ENCODE assay signal across 10 cellular contexts in the genomic region with DNA sequence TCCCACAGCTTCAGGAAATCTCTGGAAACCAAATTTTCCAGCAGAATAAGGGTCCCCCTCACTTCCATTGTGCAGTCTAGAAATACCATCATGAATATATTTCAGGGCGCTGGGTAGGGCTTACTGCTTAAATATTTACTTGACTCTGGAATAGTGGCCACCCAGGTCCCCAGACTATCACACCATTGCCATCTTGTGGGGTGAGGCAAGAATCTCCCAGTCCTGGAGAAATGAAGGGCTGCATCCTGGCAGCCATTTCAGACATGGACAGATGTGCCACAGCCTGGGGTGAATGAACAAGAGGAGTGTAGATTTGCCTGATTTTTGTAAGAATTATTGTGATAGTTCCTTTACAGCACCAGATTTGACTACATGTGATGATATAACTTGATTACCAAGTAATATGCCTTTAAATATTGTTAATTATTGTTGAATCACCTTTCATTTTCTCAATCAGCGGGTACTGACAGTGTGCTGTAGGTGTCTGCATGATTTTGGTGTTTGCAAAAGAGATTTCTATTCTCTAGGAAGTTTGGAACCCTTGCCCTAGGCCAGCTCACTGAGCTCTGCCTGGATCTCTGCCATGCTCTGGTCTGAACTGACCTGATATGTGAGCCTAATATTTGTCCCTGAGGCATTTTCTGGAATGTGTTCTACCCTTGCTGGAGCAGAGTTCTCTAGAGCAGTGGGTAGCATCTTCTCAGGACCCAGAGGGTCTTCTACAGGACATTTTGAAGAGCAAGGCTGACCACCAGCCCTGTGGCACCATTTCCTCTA.
DNase-seq lines count a peak whose midpoint lies in the region; ATAC-seq and TF ChIP-seq lines count a peak whose summit lies in the region.
"Had no signal": no experiment of that assay in that cellular context is flagged by ENCODE, and none has a peak within 500 bp of the region (broad histone marks: within the 10 kb centered on the region; RNA-seq: fewer than 3 reads in every experiment).

No MANE protein-coding gene starts in this region.

- H3K9ac ChIP-seq in neural progenitor cell, result no peak overlapping the region

- ATAC-seq in GM18868 (IDR thresholded peaks at IDR 0.05; ENCODE audit: unreplicated experiment), result peak; percentile 51
- no peak for ATAC-seq in stimulated activated naive CD8-positive, alpha-beta T cell treated with anti-CD3 and anti-CD28 coated beads, Interleukin-15, amount 100 ng/mL, for 72 hours
- ATAC-seq in activated T-helper 17 cell treated with anti-CD3 and anti-CD28 coated beads, Interleukin-2, amount 50 U/mL, for 72 hours (replicated peaks), result no peak

- H3K36me3 Mint-ChIP-seq in chondrocyte (ENCODE audit: low read depth) (no peaks in the 10 kb centered on the region), neural progenitor cell (no peaks in the 10 kb centered on the region)
- no peaks in the 10 kb centered on the region for H3K36me3 Mint-ChIP-seq in activated T-helper 17 cell treated with anti-CD3 and anti-CD28 coated beads, Interleukin-2, amount 50 U/mL, for 72 hours (ENCODE audit: low read depth)

- no peak for TF ChIP-seq POLR2A in esophagus muscularis mucosa (IDR thresholded peaks at IDR 0.05; ENCODE audit: low read depth)

- H3K27ac Mint-ChIP-seq in chondrocyte (ENCODE audit: unreplicated experiment), result no peak overlapping the region
- H3K27ac Mint-ChIP-seq in neural progenitor cell, result no peak overlapping the region
- no peak overlapping the region for H3K27ac Mint-ChIP-seq in stimulated activated naive CD8-positive, alpha-beta T cell treated with anti-CD3 and anti-CD28 coated beads, Interleukin-15, amount 100 ng/mL, for 72 hours
- H3K27ac Mint-ChIP-seq in activated T-helper 17 cell treated with anti-CD3 and anti-CD28 coated beads, Interleukin-2, amount 50 U/mL, for 72 hours, result no peak overlapping the region

- no peaks in the 10 kb centered on the region for H3K9me3 ChIP-seq in neural progenitor cell (ENCODE audit: low read depth)
- no peaks in the 10 kb centered on the region for H3K9me3 ChIP-seq in esophagus muscularis mucosa

- H3K27ac ChIP-seq in neural progenitor cell, result no peak overlapping the region
- no peak overlapping the region for H3K27ac ChIP-seq in esophagus muscularis mucosa (replicated peaks in 1 of 4)

- no peaks in the 10 kb centered on the region for H3K4me1 ChIP-seq in neural progenitor cell
- H3K4me1 ChIP-seq in esophagus muscularis mucosa, result peaks cover 0 to 9% (median 0%) of the 10 kb centered on the region in 4 donors

- H3K4me2 ChIP-seq in neural progenitor cell, result no peak overlapping the region

- H4K20me1 ChIP-seq in neural progenitor cell (ENCODE audit: low read depth), result no peaks in the 10 kb centered on the region

- H3K9me3 Mint-ChIP-seq in chondrocyte (ENCODE audit: low read depth), result no peaks in the 10 kb centered on the region
- no peaks in the 10 kb centered on the region for H3K9me3 Mint-ChIP-seq in neural progenitor cell
- no peaks in the 10 kb centered on the region for H3K9me3 Mint-ChIP-seq in stimulated activated naive CD8-positive, alpha-beta T cell treated with anti-CD3 and anti-CD28 coated beads, Interleukin-15, amount 100 ng/mL, for 72 hours
- no peaks in the 10 kb centered on the region for H3K9me3 Mint-ChIP-seq in activated T-helper 17 cell treated with anti-CD3 and anti-CD28 coated beads, Interleukin-2, amount 50 U/mL, for 72 hours

- no peak for TF ChIP-seq EP300 in esophagus muscularis mucosa (IDR thresholded peaks at IDR 0.05)

- H3K79me2 ChIP-seq in neural progenitor cell (ENCODE audit: low read depth), result no peaks in the 10 kb centered on the region

- peaks cover 2% of the 10 kb centered on the region for H3K4me1 Mint-ChIP-seq in chondrocyte (ENCODE audit: low read depth)
- peaks cover 9% of the 10 kb centered on the region for H3K4me1 Mint-ChIP-seq in neural progenitor cell
- H3K4me1 Mint-ChIP-seq in stimulated activated naive CD8-positive, alpha-beta T cell treated with anti-CD3 and anti-CD28 coated beads, Interleukin-15, amount 100 ng/mL, for 72 hours, result peaks cover 5% of the 10 kb centered on the region
- H3K4me1 Mint-ChIP-seq in activated T-helper 17 cell treated with anti-CD3 and anti-CD28 coated beads, Interleukin-2, amount 50 U/mL, for 72 hours, result no peaks in the 10 kb centered on the region

- H2AFZ ChIP-seq in neural progenitor cell (replicated peaks), result no peak overlapping the region

- DNase-seq in LNCaP clone FGC (ENCODE audit: low read depth), result no peak
- DNase-seq in chondrocyte (ENCODE audit: low spot score), result no peak
- DNase-seq in neural progenitor cell (ENCODE audit: low spot score), result peak; percentile 18
- DNase-seq in stimulated activated naive CD8-positive, alpha-beta T cell treated with anti-CD3 and anti-CD28 coated beads, Interleukin-15, amount 100 ng/mL, for 72 hours, result no peak
- DNase-seq in esophagus muscularis mucosa (ENCODE audit: extremely low spot score), result no peak
- no peak for DNase-seq in glomerular visceral epithelial cell (ENCODE audit: extremely low spot score)
- DNase-seq: NCI-H1694; stimulated activated CD4-positive, alpha-beta T cell treated with anti-CD3 and anti-CD28 coated beads, Interleukin-2, amount 100 ng/mL, for 48 hours had no signal

- H3K4me3 ChIP-seq in LNCaP clone FGC (ENCODE audit: low read depth, low read length), result no peak overlapping the region
- no peak overlapping the region for H3K4me3 ChIP-seq in neural progenitor cell
- H3K4me3 ChIP-seq in esophagus muscularis mucosa, result no peak overlapping the region

- H3K27me3 ChIP-seq in neural progenitor cell (no peaks in the 10 kb centered on the region), esophagus muscularis mucosa (no peaks in the 10 kb centered on the region)

- TF ChIP-seq CTCF in LNCaP clone FGC (IDR thresholded peaks at IDR 0.05; ENCODE audit: control insufficient read depth, extremely low read depth, insufficient read depth), result peak; percentile 59
- TF ChIP-seq CTCF in chondrocyte (IDR thresholded peaks at IDR 0.05), result peak; percentile 72
- TF ChIP-seq CTCF in neural progenitor cell (IDR thresholded peaks at IDR 0.05), result peak; percentile 32
- TF ChIP-seq CTCF in esophagus muscularis mucosa (IDR thresholded peaks at IDR 0.05), result peak in 1 of 3 experiments; percentile 9

- H3K36me3 ChIP-seq in neural progenitor cell (no peaks in the 10 kb centered on the region), esophagus muscularis mucosa (no peaks in the 10 kb centered on the region)

- H3F3A ChIP-seq in neural progenitor cell (ENCODE audit: low read depth), result no peaks in the 10 kb centered on the region

- intact Hi-C loops in esophagus muscularis mucosa (cut with DNase I), result no loop called here

- no peaks in the 10 kb centered on the region for H3K27me3 Mint-ChIP-seq in chondrocyte (ENCODE audit: low read depth)
- H3K27me3 Mint-ChIP-seq in neural progenitor cell (ENCODE audit: insufficient read depth, low read depth), result no peaks in the 10 kb centered on the region
- no peaks in the 10 kb centered on the region for H3K27me3 Mint-ChIP-seq in stimulated activated naive CD8-positive, alpha-beta T cell treated with anti-CD3 and anti-CD28 coated beads, Interleukin-15, amount 100 ng/mL, for 72 hours
- H3K27me3 Mint-ChIP-seq in activated T-helper 17 cell treated with anti-CD3 and anti-CD28 coated beads, Interleukin-2, amount 50 U/mL, for 72 hours, result no peaks in the 10 kb centered on the region

- 66% methylated on average over 2 of the region's 2 CpGs for WGBS in esophagus muscularis mucosa

- H3K4me3 Mint-ChIP-seq in chondrocyte (ENCODE audit: unreplicated experiment) (no peak overlapping the region), neural progenitor cell (no peak overlapping the region)
- H3K4me3 Mint-ChIP-seq in stimulated activated naive CD8-positive, alpha-beta T cell treated with anti-CD3 and anti-CD28 coated beads, Interleukin-15, amount 100 ng/mL, for 72 hours, result no peak overlapping the region
- H3K4me3 Mint-ChIP-seq in activated T-helper 17 cell treated with anti-CD3 and anti-CD28 coated beads, Interleukin-2, amount 50 U/mL, for 72 hours, result no peak overlapping the region
